ENCODE assay signal across 22 cellular contexts in the genomic region with DNA sequence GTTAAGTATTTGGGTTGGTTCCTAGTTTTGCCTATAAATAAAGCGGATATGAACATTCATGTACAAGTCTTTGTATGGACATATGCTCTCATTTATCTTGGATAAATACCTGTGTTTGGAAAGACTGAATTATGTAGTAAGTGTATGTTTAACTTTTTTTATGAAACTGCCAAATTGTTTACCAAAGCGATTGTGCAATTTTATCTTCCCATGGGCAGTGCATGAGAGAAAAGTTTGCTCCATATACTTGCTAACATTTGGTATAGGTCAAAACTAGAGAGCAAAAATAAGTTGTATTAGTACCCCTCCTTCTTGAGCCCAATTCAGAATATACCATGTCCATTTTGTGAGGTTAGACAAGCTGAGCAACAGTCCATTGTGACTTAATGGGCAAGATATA.
A peak's percentile ranks its signal among the peaks of the same experiment; 100 is the strongest.
DNase-seq lines count a peak whose midpoint lies in the region; ATAC-seq and TF ChIP-seq lines count a peak whose summit lies in the region.
"Had no signal": no experiment of that assay in that cellular context is flagged by ENCODE, and none has a peak within 500 bp of the region (broad histone marks: within the 10 kb centered on the region; RNA-seq: fewer than 3 reads in every experiment).

No MANE protein-coding gene starts in this region.

- TF ChIP-seq POLR2A in erythroblast (IDR thresholded peaks at IDR 0.05; ENCODE audit: low read length): no peak

- DNase-seq in LNCaP clone FGC (ENCODE audit: low read depth) (peak; percentile 41), fibroblast of peridontal ligament (ENCODE audit: extremely low read depth) (peak; percentile 9), erythroblast (lab: John Stamatoyannopoulos, UW) (no peak), putamen (ENCODE audit: low spot score) (no peak)
- DNase-seq: 8988T; ACHN; BE2C; C1 segment of cervical spinal cord; CD4-positive, alpha-beta memory T cell; CD4-positive, CD25-positive, alpha-beta regulatory T cell; CD8-positive, alpha-beta memory T cell; COR-L47; DMS 273 treated with DMSO at 0.1 percent for 48 hours; DMS153; DMS53; DMS79; DND-41; EL; GDM1 had no signal

- TF ChIP-seq CTCF in LNCaP clone FGC (IDR thresholded peaks at IDR 0.05; ENCODE audit: control insufficient read depth, extremely low read depth, insufficient read depth): no peak

- H3K4me3 ChIP-seq in LNCaP clone FGC (ENCODE audit: low read depth, low read length): no peak overlapping the region
- H3K4me3 ChIP-seq: BLaER1, GM12878 had no signal

- ATAC-seq in HG03025 (IDR thresholded peaks at IDR 0.05; ENCODE audit: low FRiP score, unreplicated experiment): no peak
- ATAC-seq: GM12878 had no signal

Comparison
In these comparisons a context has a peak if more than half of its experiments do, and no peak if none do; other contexts are left out.
1. DNase-seq: peak in LNCaP clone FGC (single experiment) and fibroblast of peridontal ligament (single experiment); none in erythroblast (0 of 2) and putamen (single experiment).